Comparison of ENCODE assay signal across 10 cellular contexts in genomic region chr6:80029442-80029841, GRCh38. TPM values are rescaled to one million over a fixed set of nuclear protein-coding genes. Genes with fewer than 3 reads are reported as not detected.
A peak's percentile ranks its signal among the peaks of the same experiment; 100 is the strongest.
DNase-seq lines count a peak whose midpoint lies in the region; ATAC-seq and TF ChIP-seq lines count a peak whose summit lies in the region.
"Had no signal": no experiment of that assay in that cellular context is flagged by ENCODE, and none has a peak within 500 bp of the region (broad histone marks: within the 10 kb centered on the region; RNA-seq: fewer than 3 reads in every experiment).

No MANE protein-coding gene starts in this region.

- H3K27me3 ChIP-seq in Caco-2 (replicated peaks; ENCODE audit: control insufficient read depth, insufficient read depth, low read length) = no peaks in the 10 kb centered on the region
- H3K27me3 ChIP-seq: vagina had no signal

- no peaks in the 10 kb centered on the region for H3K9me3 Mint-ChIP-seq in activated T-cell treated with anti-CD3 and anti-CD28 coated beads, Interleukin-2, amount 50 U/mL, for 24 hours
- no peaks in the 10 kb centered on the region for H3K9me3 Mint-ChIP-seq in stimulated activated effector memory CD8-positive, alpha-beta T cell treated with anti-CD3 and anti-CD28 coated beads, Interleukin-12 subunit alpha, Interleukin-12 subunit beta, amount 100 ng/mL, for 72 hours
- no peaks in the 10 kb centered on the region for H3K9me3 Mint-ChIP-seq in Caco-2 (ENCODE audit: unreplicated experiment)

- no peak for DNase-seq in activated T-cell treated with anti-CD3 and anti-CD28 coated beads, Interleukin-2, amount 50 U/mL, for 24 hours
- DNase-seq in activated T-cell treated with anti-CD3 and anti-CD28 coated beads for 4 hours (no peak), Caco-2 (no peak), HUDEP-2 (lab: John Stamatoyannopoulos, UW; ENCODE audit: unreplicated experiment in 76 of 76) (no peak), NCI-H526 (lab: John Stamatoyannopoulos, UW) (no peak)
- no peak for DNase-seq in stimulated activated effector memory CD8-positive, alpha-beta T cell treated with anti-CD3 and anti-CD28 coated beads, Interleukin-12 subunit alpha, Interleukin-12 subunit beta, amount 100 ng/mL, for 72 hours (ENCODE audit: low spot score in 2 of 2)
- DNase-seq: occipital lobe had no signal

- peaks cover 58% of the 10 kb centered on the region for H3K36me3 Mint-ChIP-seq in activated T-cell treated with anti-CD3 and anti-CD28 coated beads, Interleukin-2, amount 50 U/mL, for 24 hours (ENCODE audit: low read depth)
- H3K36me3 Mint-ChIP-seq in stimulated activated effector memory CD8-positive, alpha-beta T cell treated with anti-CD3 and anti-CD28 coated beads, Interleukin-12 subunit alpha, Interleukin-12 subunit beta, amount 100 ng/mL, for 72 hours = peaks cover 46% of the 10 kb centered on the region
- peaks cover 53% of the 10 kb centered on the region for H3K36me3 Mint-ChIP-seq in Caco-2 (ENCODE audit: insufficient read depth, unreplicated experiment)

- no TSS peak for BruUV-seq in Caco-2 (replicated peaks; lab: Mats Ljungman, UMichigan)

- no peaks in the 10 kb centered on the region for H3K9me3 ChIP-seq in Caco-2
- H3K9me3 ChIP-seq: vagina had no signal

- H3K4me3 ChIP-seq in Caco-2 (ENCODE audit: low read depth, low read length) = no peak overlapping the region
- H3K4me3 ChIP-seq: vagina had no signal

- CTCF ChIA-PET in Caco-2 (lab: Charles Lee) = no interaction called here

- no peaks in the 10 kb centered on the region for H3K4me1 ChIP-seq in Caco-2
- H3K4me1 ChIP-seq: vagina had no signal

- peak overlapping the region; percentile 47 for H3K27ac Mint-ChIP-seq in activated T-cell treated with anti-CD3 and anti-CD28 coated beads, Interleukin-2, amount 50 U/mL, for 24 hours
- peak overlapping the region; percentile 30 for H3K27ac Mint-ChIP-seq in stimulated activated effector memory CD8-positive, alpha-beta T cell treated with anti-CD3 and anti-CD28 coated beads, Interleukin-12 subunit alpha, Interleukin-12 subunit beta, amount 100 ng/mL, for 72 hours
- H3K27ac Mint-ChIP-seq in Caco-2 (ENCODE audit: unreplicated experiment) = no peak overlapping the region

- no peaks in the 10 kb centered on the region; the same call in none of the 2 replicates for H3K36me3 ChIP-seq in Caco-2 (ENCODE audit: control insufficient read depth, insufficient read depth, low read length)
- H3K36me3 ChIP-seq: vagina had no signal

- no peak for TF ChIP-seq CTCF in Caco-2 (IDR thresholded peaks at IDR 0.05; ENCODE audit: insufficient read depth in 1 of 2, low read depth in 1 of 2, low read length in 1 of 2, severe bottlenecking in 1 of 2, unreplicated experiment in 1 of 2)

- H3K4me1 Mint-ChIP-seq in activated T-cell treated with anti-CD3 and anti-CD28 coated beads, Interleukin-2, amount 50 U/mL, for 24 hours (ENCODE audit: low read depth) = peaks cover 3% of the 10 kb centered on the region
- peaks cover 14% of the 10 kb centered on the region for H3K4me1 Mint-ChIP-seq in stimulated activated effector memory CD8-positive, alpha-beta T cell treated with anti-CD3 and anti-CD28 coated beads, Interleukin-12 subunit alpha, Interleukin-12 subunit beta, amount 100 ng/mL, for 72 hours
- peaks cover 6% of the 10 kb centered on the region for H3K4me1 Mint-ChIP-seq in Caco-2 (ENCODE audit: low read depth, unreplicated experiment)

- ATAC-seq in GM21737 (IDR thresholded peaks at IDR 0.05; ENCODE audit: unreplicated experiment) (peak; percentile 76), HG03378 (IDR thresholded peaks at IDR 0.05; ENCODE audit: unreplicated experiment) (peak; percentile 66)
- ATAC-seq in stimulated activated effector memory CD8-positive, alpha-beta T cell treated with anti-CD3 and anti-CD28 coated beads, Interleukin-12 subunit alpha, Interleukin-12 subunit beta, amount 100 ng/mL, for 72 hours = peak; percentile 85

- intact Hi-C loops in Caco-2 (cut with micrococcal nuclease; ENCODE audit: unreplicated experiment) = no loop called here

- POLR2A ChIA-PET in Caco-2 (lab: Charles Lee) = no interaction called here

- H3K4me3 Mint-ChIP-seq in activated T-cell treated with anti-CD3 and anti-CD28 coated beads, Interleukin-2, amount 50 U/mL, for 24 hours = no peak overlapping the region
- H3K4me3 Mint-ChIP-seq in stimulated activated effector memory CD8-positive, alpha-beta T cell treated with anti-CD3 and anti-CD28 coated beads, Interleukin-12 subunit alpha, Interleukin-12 subunit beta, amount 100 ng/mL, for 72 hours = no peak overlapping the region
- H3K4me3 Mint-ChIP-seq in Caco-2 (ENCODE audit: unreplicated experiment) = no peak overlapping the region

- no peaks in the 10 kb centered on the region for H3K27me3 Mint-ChIP-seq in activated T-cell treated with anti-CD3 and anti-CD28 coated beads, Interleukin-2, amount 50 U/mL, for 24 hours
- H3K27me3 Mint-ChIP-seq in Caco-2 (ENCODE audit: insufficient read depth, unreplicated experiment) = no peaks in the 10 kb centered on the region

RNA-seq across cellular contexts. Expression of gene TTK, which starts 25.0 kb away (rescaled TPM):
- 37.4 and 40.0 TPM in 2 replicates for total RNA-seq in Caco-2 (2022)
